ENCODE assay signal across 25 cellular contexts in genomic region chr9:73327149-73327548, GRCh38.
"Had no signal": no experiment of that assay in that cellular context is flagged by ENCODE, and none has a peak within 500 bp of the region (broad histone marks: within the 10 kb centered on the region; RNA-seq: fewer than 3 reads in every experiment).

No MANE protein-coding gene starts in this region.

- H3K4me3 ChIP-seq: dorsolateral prefrontal cortex, gastrocnemius medialis, heart right ventricle, left ventricle myocardium inferior, lung, psoas muscle, sigmoid colon, skin epidermis, testis, transverse colon had no signal

- ATAC-seq: esophagus mucosa; gastrocnemius medialis; heart right ventricle; left cardiac atrium; psoas muscle; stimulated activated naive B cell treated with anti-CD40 and anti-IgM and Interleukin-4, amounts not matched to agents 10 μg/mL and 1 μg/mL and 100 μg/mL, for 72 hours; stimulated activated naive CD8-positive, alpha-beta T cell treated with anti-CD3 and anti-CD28 coated beads, Interleukin-15, amount 100 ng/mL, for 72 hours had no signal

- H3K9me3 ChIP-seq: gastrocnemius medialis, sigmoid colon, testis, transverse colon had no signal

- FAIRE-seq: keratinocyte had no signal

- H3K27ac ChIP-seq: dorsolateral prefrontal cortex, gastrocnemius medialis, heart right ventricle, left ventricle myocardium inferior, parathyroid adenoma, psoas muscle, sigmoid colon, skin epidermis, testis, transverse colon had no signal

- H3K4me1 ChIP-seq: gastrocnemius medialis, heart right ventricle, left ventricle myocardium inferior, parathyroid adenoma, psoas muscle, sigmoid colon, testis, transverse colon had no signal

- H3K27me3 ChIP-seq: dorsolateral prefrontal cortex, gastrocnemius medialis, heart right ventricle, sigmoid colon, testis, transverse colon had no signal

- H3K79me2 ChIP-seq: parathyroid adenoma had no signal

- H3K36me3 ChIP-seq: gastrocnemius medialis, heart right ventricle, left ventricle myocardium inferior, sigmoid colon, transverse colon had no signal

- DNase-seq: cortex of kidney; dorsolateral prefrontal cortex; effector CD8-positive, alpha-beta T cell; gastrocnemius medialis; heart right ventricle; immature natural killer cell; left cardiac atrium; left ventricle myocardium inferior; mesenchymal stem cell; midbrain; naive B cell; occipital lobe; psoas muscle; sigmoid colon; stimulated activated CD4-positive, alpha-beta T cell treated with anti-CD3 and anti-CD28 coated beads, Interleukin-2, amount 100 ng/mL, for 24 hours; stimulated activated CD4-positive, alpha-beta T cell treated with anti-CD3 and anti-CD28 coated beads, Interleukin-4, amount 100 ng/mL, for 4 hours; stimulated activated naive B cell treated with anti-CD40 and anti-IgM and Interleukin-4, amounts not matched to agents 10 μg/mL and 1 μg/mL and 100 μg/mL, for 72 hours; stimulated activated naive CD8-positive, alpha-beta T cell treated with anti-CD3 and anti-CD28 coated beads, Interleukin-15, amount 100 ng/mL, for 72 hours; testis; transverse colon had no signal

- H2AFZ ChIP-seq: parathyroid adenoma had no signal

- H3K9ac ChIP-seq: parathyroid adenoma had no signal
